ENCODE assay signal across 9 cellular contexts in genomic region chr12:12081836-12082497, GRCh38. TPM values are rescaled to one million over a fixed set of nuclear protein-coding genes. Genes with fewer than 3 reads are reported as not detected.
DNase-seq lines count a peak whose midpoint lies in the region; ATAC-seq, FAIRE-seq and TF ChIP-seq lines count a peak whose summit lies in the region.
"Had no signal": no experiment of that assay in that cellular context is flagged by ENCODE, and none has a peak within 500 bp of the region (broad histone marks: within the 10 kb centered on the region; RNA-seq: fewer than 3 reads in every experiment).

No MANE protein-coding gene starts in this region.

- no peak overlapping the region for H3K9ac ChIP-seq in parathyroid adenoma

- H3K4me3 ChIP-seq in esophagus squamous epithelium, result no peak overlapping the region
- H3K4me3 ChIP-seq in parathyroid adenoma (ENCODE audit: low read depth, low read length), result no peak overlapping the region
- H3K4me3 ChIP-seq: BLaER1 treated with 17β-estradiol and CSF1 and Interleukin-3, amounts not matched to agents 10 nM and 100 nM had no signal

- TF ChIP-seq POLR2A in esophagus squamous epithelium (IDR thresholded peaks at IDR 0.05), result no peak

- WGBS in esophagus squamous epithelium, 2 donors, result 65 to 67% methylated on average over 1 to 2 of the region's 3 CpGs

- DNase-seq in NCI-H1436 (lab: John Stamatoyannopoulos, UW) (peak; percentile 41), NCI-H1436 treated with DMSO at 0.1 percent for 48 hours (lab: John Stamatoyannopoulos, UW) (no peak), RCC 7860 (ENCODE audit: low spot score) (peak; percentile 48), esophagus squamous epithelium (lab: John Stamatoyannopoulos, UW) (no peak), posterior cingulate gyrus (no peak)

- H3K27me3 ChIP-seq in esophagus squamous epithelium, result no peaks in the 10 kb centered on the region
- H3K27me3 ChIP-seq in parathyroid adenoma (ENCODE audit: control insufficient read depth, insufficient read depth, low read length), result no peaks in the 10 kb centered on the region
- H3K27me3 ChIP-seq: BLaER1 treated with 17β-estradiol and CSF1 and Interleukin-3, amounts not matched to agents 10 nM and 100 nM had no signal

- H3K27ac ChIP-seq in esophagus squamous epithelium, result peak overlapping the region in 3 of 4 donors; percentile 25 to 43 (median 37)
- peak overlapping the region; percentile 45 for H3K27ac ChIP-seq in parathyroid adenoma

- H3K9me3 ChIP-seq in esophagus squamous epithelium (no peaks in the 10 kb centered on the region), parathyroid adenoma (ENCODE audit: control insufficient read depth, low read length) (no peaks in the 10 kb centered on the region)
- H3K9me3 ChIP-seq: BLaER1 treated with 17β-estradiol and CSF1 and Interleukin-3, amounts not matched to agents 10 nM and 100 nM had no signal

- no peaks in the 10 kb centered on the region for H3K79me2 ChIP-seq in parathyroid adenoma

- TF ChIP-seq CTCF in esophagus squamous epithelium (IDR thresholded peaks at IDR 0.05), result peak in 2 of 6 experiments; percentile 20 to 42
- peak; percentile 51 for TF ChIP-seq CTCF in parathyroid adenoma (IDR thresholded peaks at IDR 0.05)

- FAIRE-seq in RCC 7860 (lab: Jason Lieb, UNC), result peak; percentile 33

- H3K4me2 ChIP-seq in parathyroid adenoma (ENCODE audit: low read length), result no peak overlapping the region

- H2AFZ ChIP-seq in parathyroid adenoma, result peak overlapping the region; percentile 52

- no peaks in the 10 kb centered on the region for H3K36me3 ChIP-seq in esophagus squamous epithelium
- H3K36me3 ChIP-seq in parathyroid adenoma (ENCODE audit: control insufficient read depth, insufficient read depth, low read length), result no peaks in the 10 kb centered on the region
- H3K36me3 ChIP-seq: BLaER1 treated with 17β-estradiol and CSF1 and Interleukin-3, amounts not matched to agents 10 nM and 100 nM had no signal

- intact Hi-C loops in esophagus squamous epithelium (cut with DNase I), result loop anchor here (10.0 kb wide), 1 partner anchor 253 kb away; no protein-coding TSS in a partner anchor
- intact Hi-C loops in posterior cingulate gyrus (cut with DNase I), result loop anchor here (1.0 to 10.0 kb wide), 4 partner anchors 185 to 623 kb away; partner anchors contain the start of gene LRP6

- ATAC-seq in HG03378 (IDR thresholded peaks at IDR 0.05; ENCODE audit: unreplicated experiment) (peak; percentile 60), HG02870 (IDR thresholded peaks at IDR 0.05; ENCODE audit: unreplicated experiment) (no peak)

- H3K4me1 ChIP-seq in esophagus squamous epithelium, result peaks cover 0 to 6% (median 3%) of the 10 kb centered on the region in 3 donors
- H3K4me1 ChIP-seq in parathyroid adenoma, result no peaks in the 10 kb centered on the region

RNA-seq across cellular contexts. Expression of gene BCL2L14, which starts 11.2 kb away (rescaled TPM):
- total RNA-seq in esophagus squamous epithelium, result 1 to 10 TPM in 1 of 4 donors, not detected in 3; 1.6 TPM

Comparison
In these comparisons a context has a peak if more than half of its experiments do, and no peak if none do; other contexts are left out.
1. DNase-seq: peak in NCI-H1436 (single experiment) and RCC 7860 (single experiment); none in NCI-H1436 treated with DMSO at 0.1 percent for 48 hours (single experiment), esophagus squamous epithelium (single experiment) and posterior cingulate gyrus (0 of 10).